In the genomic region with DNA sequence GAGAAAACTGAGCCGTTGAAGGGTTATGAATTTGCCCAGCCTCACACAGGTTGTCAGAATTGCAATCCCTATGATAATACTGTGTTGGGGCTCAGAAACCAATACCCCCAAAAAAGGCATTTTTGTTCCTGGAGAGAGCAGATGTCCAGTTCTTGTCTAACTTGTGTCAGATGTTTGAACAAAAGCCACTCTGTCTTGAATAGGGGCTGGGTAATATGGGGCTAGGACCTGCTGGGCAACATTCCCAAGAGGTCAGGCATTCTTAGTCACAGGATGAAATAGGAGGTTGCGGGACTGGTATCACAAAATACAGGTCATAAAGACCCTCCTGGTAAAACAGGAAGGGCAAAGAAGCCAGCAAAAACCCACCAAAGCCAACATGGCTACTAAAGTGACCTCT, we compare ENCODE assay signal across 1 cellular context.
TF ChIP-seq lines count a peak whose summit lies in the region.

No MANE protein-coding gene starts in this region.

TF ChIP-seq in GM23338, 12 proteins besides CTCF, POLR2A, EP300 and RAD21 (continued from another document):
- TF ChIP-seq, protein P1, sequence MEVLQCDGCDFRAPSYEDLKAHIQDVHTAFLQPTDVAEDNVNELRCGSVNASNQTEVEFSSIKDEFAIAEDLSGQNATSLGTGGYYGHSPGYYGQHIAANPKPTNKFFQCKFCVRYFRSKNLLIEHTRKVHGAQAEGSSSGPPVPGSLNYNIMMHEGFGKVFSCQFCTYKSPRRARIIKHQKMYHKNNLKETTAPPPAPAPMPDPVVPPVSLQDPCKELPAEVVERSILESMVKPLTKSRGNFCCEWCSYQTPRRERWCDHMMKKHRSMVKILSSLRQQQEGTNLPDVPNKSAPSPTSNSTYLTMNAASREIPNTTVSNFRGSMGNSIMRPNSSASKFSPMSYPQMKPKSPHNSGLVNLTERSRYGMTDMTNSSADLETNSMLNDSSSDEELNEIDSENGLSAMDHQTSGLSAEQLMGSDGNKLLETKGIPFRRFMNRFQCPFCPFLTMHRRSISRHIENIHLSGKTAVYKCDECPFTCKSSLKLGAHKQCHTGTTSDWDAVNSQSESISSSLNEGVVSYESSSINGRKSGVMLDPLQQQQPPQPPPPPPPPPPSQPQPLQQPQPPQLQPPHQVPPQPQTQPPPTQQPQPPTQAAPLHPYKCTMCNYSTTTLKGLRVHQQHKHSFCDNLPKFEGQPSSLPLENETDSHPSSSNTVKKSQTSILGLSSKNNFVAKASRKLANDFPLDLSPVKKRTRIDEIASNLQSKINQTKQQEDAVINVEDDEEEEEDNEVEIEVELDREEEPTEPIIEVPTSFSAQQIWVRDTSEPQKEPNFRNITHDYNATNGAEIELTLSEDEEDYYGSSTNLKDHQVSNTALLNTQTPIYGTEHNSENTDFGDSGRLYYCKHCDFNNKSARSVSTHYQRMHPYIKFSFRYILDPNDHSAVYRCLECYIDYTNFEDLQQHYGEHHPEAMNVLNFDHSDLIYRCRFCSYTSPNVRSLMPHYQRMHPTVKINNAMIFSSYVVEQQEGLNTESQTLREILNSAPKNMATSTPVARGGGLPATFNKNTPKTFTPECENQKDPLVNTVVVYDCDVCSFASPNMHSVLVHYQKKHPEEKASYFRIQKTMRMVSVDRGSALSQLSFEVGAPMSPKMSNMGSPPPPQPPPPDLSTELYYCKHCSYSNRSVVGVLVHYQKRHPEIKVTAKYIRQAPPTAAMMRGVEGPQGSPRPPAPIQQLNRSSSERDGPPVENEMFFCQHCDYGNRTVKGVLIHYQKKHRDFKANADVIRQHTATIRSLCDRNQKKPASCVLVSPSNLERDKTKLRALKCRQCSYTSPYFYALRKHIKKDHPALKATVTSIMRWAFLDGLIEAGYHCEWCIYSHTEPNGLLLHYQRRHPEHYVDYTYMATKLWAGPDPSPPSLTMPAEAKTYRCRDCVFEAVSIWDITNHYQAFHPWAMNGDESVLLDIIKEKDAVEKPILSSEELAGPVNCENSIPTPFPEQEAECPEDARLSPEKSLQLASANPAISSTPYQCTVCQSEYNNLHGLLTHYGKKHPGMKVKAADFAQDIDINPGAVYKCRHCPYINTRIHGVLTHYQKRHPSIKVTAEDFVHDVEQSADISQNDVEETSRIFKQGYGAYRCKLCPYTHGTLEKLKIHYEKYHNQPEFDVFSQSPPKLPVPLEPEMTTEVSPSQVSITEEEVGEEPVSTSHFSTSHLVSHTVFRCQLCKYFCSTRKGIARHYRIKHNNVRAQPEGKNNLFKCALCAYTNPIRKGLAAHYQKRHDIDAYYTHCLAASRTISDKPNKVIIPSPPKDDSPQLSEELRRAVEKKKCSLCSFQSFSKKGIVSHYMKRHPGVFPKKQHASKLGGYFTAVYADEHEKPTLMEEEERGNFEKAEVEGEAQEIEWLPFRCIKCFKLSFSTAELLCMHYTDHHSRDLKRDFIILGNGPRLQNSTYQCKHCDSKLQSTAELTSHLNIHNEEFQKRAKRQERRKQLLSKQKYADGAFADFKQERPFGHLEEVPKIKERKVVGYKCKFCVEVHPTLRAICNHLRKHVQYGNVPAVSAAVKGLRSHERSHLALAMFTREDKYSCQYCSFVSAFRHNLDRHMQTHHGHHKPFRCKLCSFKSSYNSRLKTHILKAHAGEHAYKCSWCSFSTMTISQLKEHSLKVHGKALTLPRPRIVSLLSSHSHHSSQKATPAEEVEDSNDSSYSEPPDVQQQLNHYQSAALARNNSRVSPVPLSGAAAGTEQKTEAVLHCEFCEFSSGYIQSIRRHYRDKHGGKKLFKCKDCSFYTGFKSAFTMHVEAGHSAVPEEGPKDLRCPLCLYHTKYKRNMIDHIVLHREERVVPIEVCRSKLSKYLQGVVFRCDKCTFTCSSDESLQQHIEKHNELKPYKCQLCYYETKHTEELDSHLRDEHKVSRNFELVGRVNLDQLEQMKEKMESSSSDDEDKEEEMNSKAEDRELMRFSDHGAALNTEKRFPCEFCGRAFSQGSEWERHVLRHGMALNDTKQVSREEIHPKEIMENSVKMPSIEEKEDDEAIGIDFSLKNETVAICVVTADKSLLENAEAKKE (CRISPR knock-in tag; IDR thresholded peaks at IDR 0.05), result no peak
- no peak for TF ChIP-seq EZH2 (IDR thresholded peaks at IDR 0.05; ENCODE audit: low read depth, unreplicated experiment)
- no peak for TF ChIP-seq POLR2AphosphoS5 (IDR thresholded peaks at IDR 0.05; ENCODE audit: low read depth)
- no peak for TF ChIP-seq CREB1 (CRISPR knock-in tag; IDR thresholded peaks at IDR 0.05; ENCODE audit: low read depth)
- no peak for TF ChIP-seq NANOG (IDR thresholded peaks at IDR 0.05; ENCODE audit: borderline replicate concordance)
- TF ChIP-seq ZNF114 (CRISPR knock-in tag; IDR thresholded peaks at IDR 0.05), result no peak
- TF ChIP-seq, protein P2, sequence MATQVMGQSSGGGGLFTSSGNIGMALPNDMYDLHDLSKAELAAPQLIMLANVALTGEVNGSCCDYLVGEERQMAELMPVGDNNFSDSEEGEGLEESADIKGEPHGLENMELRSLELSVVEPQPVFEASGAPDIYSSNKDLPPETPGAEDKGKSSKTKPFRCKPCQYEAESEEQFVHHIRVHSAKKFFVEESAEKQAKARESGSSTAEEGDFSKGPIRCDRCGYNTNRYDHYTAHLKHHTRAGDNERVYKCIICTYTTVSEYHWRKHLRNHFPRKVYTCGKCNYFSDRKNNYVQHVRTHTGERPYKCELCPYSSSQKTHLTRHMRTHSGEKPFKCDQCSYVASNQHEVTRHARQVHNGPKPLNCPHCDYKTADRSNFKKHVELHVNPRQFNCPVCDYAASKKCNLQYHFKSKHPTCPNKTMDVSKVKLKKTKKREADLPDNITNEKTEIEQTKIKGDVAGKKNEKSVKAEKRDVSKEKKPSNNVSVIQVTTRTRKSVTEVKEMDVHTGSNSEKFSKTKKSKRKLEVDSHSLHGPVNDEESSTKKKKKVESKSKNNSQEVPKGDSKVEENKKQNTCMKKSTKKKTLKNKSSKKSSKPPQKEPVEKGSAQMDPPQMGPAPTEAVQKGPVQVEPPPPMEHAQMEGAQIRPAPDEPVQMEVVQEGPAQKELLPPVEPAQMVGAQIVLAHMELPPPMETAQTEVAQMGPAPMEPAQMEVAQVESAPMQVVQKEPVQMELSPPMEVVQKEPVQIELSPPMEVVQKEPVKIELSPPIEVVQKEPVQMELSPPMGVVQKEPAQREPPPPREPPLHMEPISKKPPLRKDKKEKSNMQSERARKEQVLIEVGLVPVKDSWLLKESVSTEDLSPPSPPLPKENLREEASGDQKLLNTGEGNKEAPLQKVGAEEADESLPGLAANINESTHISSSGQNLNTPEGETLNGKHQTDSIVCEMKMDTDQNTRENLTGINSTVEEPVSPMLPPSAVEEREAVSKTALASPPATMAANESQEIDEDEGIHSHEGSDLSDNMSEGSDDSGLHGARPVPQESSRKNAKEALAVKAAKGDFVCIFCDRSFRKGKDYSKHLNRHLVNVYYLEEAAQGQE (IDR thresholded peaks at IDR 0.05; ENCODE audit: unreplicated experiment), result no peak
- TF ChIP-seq ZNF331 (CRISPR knock-in tag; IDR thresholded peaks at IDR 0.05; ENCODE audit: low read depth), result no peak
